ENCODE assay signal across 8 cellular contexts in the genomic region with DNA sequence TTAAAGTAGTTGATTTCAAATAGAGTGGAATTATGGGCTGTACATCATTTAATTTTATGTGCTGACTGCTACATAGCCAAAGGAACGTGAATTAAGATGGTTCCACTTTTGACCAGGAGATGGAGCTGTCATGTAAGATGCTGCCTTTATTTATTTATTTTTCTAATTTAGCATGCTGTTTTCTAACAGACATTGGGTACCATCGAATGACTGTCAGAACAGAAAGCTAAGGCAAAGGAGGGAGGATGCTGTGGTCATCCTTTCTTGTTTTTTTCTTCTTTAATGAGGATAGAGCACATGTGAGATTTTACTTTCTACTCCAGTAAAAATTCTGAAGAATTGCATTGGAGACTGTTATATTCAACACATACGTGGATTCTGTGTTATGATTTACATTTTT. TPM values are rescaled to one million over a fixed set of nuclear protein-coding genes. Genes with fewer than 3 reads are reported as not detected.
DNase-seq lines count a peak whose midpoint lies in the region; ATAC-seq and TF ChIP-seq lines count a peak whose summit lies in the region.

TSS of gene SCN2A (plus strand) at position 185 of the 400 bp plus-strand sequence. CDS start 56,410 bp downstream, outside the sequence.

- H2BK120ac ChIP-seq in mesendoderm (ENCODE audit: low read depth, low read length): no peak within 1 kb of the TSS

- H3K56ac ChIP-seq in mesendoderm (ENCODE audit: low read length): no peak within 1 kb of the TSS

- H2BK5ac ChIP-seq in mesendoderm (ENCODE audit: low read length): no peak within 1 kb of the TSS

- ATAC-seq in HG03175 (IDR thresholded peaks at IDR 0.05; ENCODE audit: unreplicated experiment): peak; percentile 79

- no peak within 1 kb of the TSS for H3K9ac ChIP-seq in mesendoderm (ENCODE audit: low read length)

- no peaks in the 10 kb centered on the region for H3K79me2 ChIP-seq in mesendoderm (ENCODE audit: control insufficient read depth, insufficient read depth, low read length)

- no peaks in the 10 kb centered on the region for H3K79me1 ChIP-seq in mesendoderm (ENCODE audit: low read length)

- DNase-seq in GM06990 (ENCODE audit: extremely low read depth, insufficient read length) (peak; percentile 20), NCI-H526 treated with DMSO at 0.1 percent for 48 hours (lab: John Stamatoyannopoulos, UW) (peak; percentile 34), dermis blood vessel endothelial cell (peak; percentile 78), mesendoderm (peak; percentile 63), HuH-7.5 (ENCODE audit: low spot score) (no peak)
- DNase-seq in stimulated activated CD8-positive, alpha-beta memory T cell treated with anti-CD3 and anti-CD28 coated beads, Interleukin-4, amount 100 ng/mL, for 48 hours: no peak

- no peak within 1 kb of the TSS for H4K8ac ChIP-seq in mesendoderm (ENCODE audit: low read depth, low read length)

- no peak within 1 kb of the TSS for H2AK5ac ChIP-seq in mesendoderm (ENCODE audit: low read length)

- no peak within 1 kb of the TSS for H3K18ac ChIP-seq in mesendoderm (ENCODE audit: low read length)

- H3K4me1 ChIP-seq in mesendoderm (ENCODE audit: control insufficient read depth, low read depth, low read length): no peaks in the 10 kb centered on the region

- H3K36me3 ChIP-seq in GM06990 (ENCODE audit: control insufficient read depth, insufficient read depth, low read length): no peaks in the 10 kb centered on the region
- H3K36me3 ChIP-seq in mesendoderm (ENCODE audit: control insufficient read depth, insufficient read depth, low read length): no peaks in the 10 kb centered on the region

- H3K4ac ChIP-seq in mesendoderm (ENCODE audit: low read depth, low read length): no peak within 1 kb of the TSS

- H3K4me3 ChIP-seq in GM06990 (replicated peaks; ENCODE audit: low read depth, low read length) (no peak within 1 kb of the TSS), mesendoderm (ENCODE audit: low read length) (no peak within 1 kb of the TSS)

- no peak within 1 kb of the TSS for H2BK15ac ChIP-seq in mesendoderm (replicated peaks; ENCODE audit: low read depth)

- TF ChIP-seq CTCF in 22Rv1 (IDR thresholded peaks at IDR 0.05) (peak; percentile 73), GM06990 (IDR thresholded peaks at IDR 0.05; ENCODE audit: insufficient read depth, low read length, poor library complexity, severe bottlenecking) (peak; percentile 62)

- no peaks in the 10 kb centered on the region for H3K27me3 ChIP-seq in GM06990 (replicated peaks; ENCODE audit: control insufficient read depth, insufficient read depth, low read length)
- H3K27me3 ChIP-seq in mesendoderm (ENCODE audit: insufficient read depth, low read length, poor library complexity): no peaks in the 10 kb centered on the region

- H3K23ac ChIP-seq in mesendoderm (ENCODE audit: low read length): no peak within 1 kb of the TSS

- whole genome bisulfite sequencing in mesendoderm (ENCODE audit: extremely low coverage, insufficient coverage, low lambda C conversion rate): no CpG with 5 or more reads among the region's 3 CpGs

- H3K27ac ChIP-seq in 22Rv1 (no peak within 1 kb of the TSS), mesendoderm (ENCODE audit: low read depth, low read length) (no peak within 1 kb of the TSS)

- no peak within 1 kb of the TSS for H4K5ac ChIP-seq in mesendoderm (ENCODE audit: low read length)

- H3K4me2 ChIP-seq in mesendoderm (ENCODE audit: low read length): no peak within 1 kb of the TSS

RNA-seq across cellular contexts. Expression of gene SCN2A, which starts in this region (rescaled TPM):
- under 0.01 TPM in 2 replicates for total RNA-seq in dermis blood vessel endothelial cell
- 0.46 TPM for polyA plus RNA-seq in mesendoderm (2013, experiment 1 of 2)
- polyA plus RNA-seq in mesendoderm (2013, experiment 2 of 2): 0.43 TPM

Comparison
In these comparisons a context has a peak if more than half of its experiments do, and no peak if none do; other contexts are left out.
1. Peak in DNase-seq in dermis blood vessel endothelial cell; RNA of the gene not detected or under 1 TPM.
2. DNase-seq: peak in GM06990 (single experiment), NCI-H526 treated with DMSO at 0.1 percent for 48 hours (single experiment) and mesendoderm (single experiment); none in HuH-7.5 (single experiment) and stimulated activated CD8-positive, alpha-beta memory T cell treated with anti-CD3 and anti-CD28 coated beads, Interleukin-4, amount 100 ng/mL, for 48 hours (single experiment).